ENCODE assay signal across 6 cellular contexts in the genomic region with DNA sequence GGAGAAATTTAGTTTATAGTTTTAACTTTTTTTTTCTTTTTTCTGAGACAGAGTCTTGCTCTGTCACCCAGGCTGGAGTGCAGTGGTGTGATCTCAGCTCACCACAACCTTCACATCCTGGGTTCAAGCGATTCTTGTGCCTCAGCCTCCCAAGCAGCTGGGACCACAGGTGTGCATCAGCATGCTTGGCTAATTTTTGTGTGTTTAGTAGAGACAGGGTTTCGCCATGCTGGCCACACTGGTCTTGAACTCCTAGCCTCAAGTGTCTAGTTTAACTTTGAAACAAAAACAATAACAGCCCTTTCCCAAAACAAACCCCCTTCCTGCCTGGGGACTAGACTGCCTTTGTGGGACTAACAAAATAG. TPM values are rescaled to one million over a fixed set of nuclear protein-coding genes. Genes with fewer than 3 reads are reported as not detected.
A peak's percentile ranks its signal among the peaks of the same experiment; 100 is the strongest.
DNase-seq lines count a peak whose midpoint lies in the region; ATAC-seq, FAIRE-seq and TF ChIP-seq lines count a peak whose summit lies in the region.
"Not testable (repeated sequence)": the region's sequence is repeated elsewhere in the genome, so short reads cannot be mapped to it uniquely, and the experiment has no call there.

No MANE protein-coding gene starts in this region.

- peak; percentile 33; the same call in 2 of the 3 replicates for ATAC-seq in DND-41 (ENCODE audit: insufficient read depth, low read depth)
- not testable (repeated sequence) for ATAC-seq in K562

- POLR2A ChIA-PET in K562 (lab: Yijun Ruan, JAX): not testable (repeated sequence)

- not testable (repeated sequence) for H3K27ac ChIP-seq in BLaER1; DND-41 (ENCODE audit: low read length); K562 (ENCODE audit: extremely low read depth, low read depth, low read length)
- H3K27ac ChIP-seq in KMS-11: peak overlapping the region; percentile 18; the same call in 1 of the 2 replicates

- not testable (repeated sequence) for TF ChIP-seq EP300 in K562 (IDR thresholded peaks at IDR 0.05; ENCODE audit: low read length)

- in situ Hi-C loops in K562 (cut with MboI): loop anchor here (10.0 kb wide), 1 partner anchor 288 kb away; no protein-coding TSS in a partner anchor

- not testable (repeated sequence) for TF ChIP-seq POLR2A in K562 (conservative IDR thresholded peaks at IDR 0.05)

- H3K36me3 ChIP-seq in BLaER1; DND-41 (ENCODE audit: insufficient read depth, low read length); KMS-11 (ENCODE audit: insufficient read depth); K562 (ENCODE audit: control insufficient read depth, insufficient read depth, low read length): not testable (repeated sequence)

- BruUV-seq in K562 (replicated peaks; lab: Mats Ljungman, UMichigan): not testable (repeated sequence)

- not testable (repeated sequence) for H3K4me3 ChIP-seq in BLaER1; DND-41 (ENCODE audit: low read depth in 1 of 2, low read length in 2 of 2); KMS-11 (IDR thresholded peaks at IDR 0.05; ENCODE audit: insufficient read depth, low read depth, low read length); K562

- DNase-seq in DND-41: peak; percentile 27
- peak; percentile 13 for DNase-seq in NK-92 treated with Interleukin-12 subunit alpha and Interleukin-12 subunit beta, amount 100 ng/mL, for 24 hours (lab: John Stamatoyannopoulos, UW)
- peak; percentile 63 for DNase-seq in OCI-M1 (lab: John Stamatoyannopoulos, UW)
- DNase-seq in K562 (ENCODE audit: extremely low read depth in 1 of 4, low spot score in 3 of 4): not testable (repeated sequence)

- peaks cover 32% of the 10 kb centered on the region for H3K4me1 ChIP-seq in BLaER1
- not testable (repeated sequence) for H3K4me1 ChIP-seq in DND-41 (ENCODE audit: insufficient read depth, low read length)
- H3K4me1 ChIP-seq in KMS-11 (ENCODE audit: low read depth, poor library complexity, severe bottlenecking): peaks cover 30% of the 10 kb centered on the region
- peaks cover 3 to 14% of the 10 kb centered on the region in 2 experiments; a peak in 4 of 5 replicates for H3K4me1 ChIP-seq in K562 (replicated peaks in 1 of 2; ENCODE audit: control insufficient read depth in 2 of 2, insufficient read depth in 2 of 2, low read length in 2 of 2)

- H3K9me3 ChIP-seq in BLaER1: peaks cover 18% of the 10 kb centered on the region
- not testable (repeated sequence) for H3K9me3 ChIP-seq in DND-41 (ENCODE audit: insufficient read depth, low read length, severe bottlenecking); K562 (replicated peaks; ENCODE audit: control insufficient read depth, insufficient read depth, low read depth, low read length)

- TF ChIP-seq CTCF in DND-41 (IDR thresholded peaks at IDR 0.05; ENCODE audit: borderline replicate concordance, extremely low read depth, low read length, poor library complexity, severe bottlenecking); KMS-11 (conservative IDR thresholded peaks at IDR 0.05; ENCODE audit: low read depth, low read length); K562 (IDR thresholded peaks at IDR 0.05 in 2 of 3, conservative IDR thresholded peaks at IDR 0.05 in 1 of 3; ENCODE audit: insufficient read depth in 2 of 3, low read depth in 1 of 3, low read length in 3 of 3): not testable (repeated sequence)

- H3K9me1 ChIP-seq in K562 (ENCODE audit: control insufficient read depth, insufficient read depth, low read length): not testable (repeated sequence)

- H3K4me2 ChIP-seq in BLaER1: peak overlapping the region; percentile 32; the same call in 1 of the 2 replicates
- not testable (repeated sequence) for H3K4me2 ChIP-seq in DND-41 (ENCODE audit: insufficient read depth, low read length); K562 (ENCODE audit: insufficient read depth, low read length)
- peak overlapping the region; percentile 14; the same call in 1 of the 2 replicates for H3K4me2 ChIP-seq in KMS-11

- not testable (repeated sequence) for H4K20me1 ChIP-seq in BLaER1; DND-41 (ENCODE audit: insufficient read depth, low read length); KMS-11 (ENCODE audit: insufficient read depth); K562 (replicated peaks; ENCODE audit: control insufficient read depth, insufficient read depth, low read length)

- WGBS in K562 (ENCODE audit: insufficient coverage, low coverage, missing lambda C conversion rate): 53% methylated on average over 2 of the region's 2 CpGs

- H3K79me2 ChIP-seq in DND-41 (ENCODE audit: insufficient read depth, low read length); KMS-11 (ENCODE audit: insufficient read depth, low read depth); K562 (ENCODE audit: control insufficient read depth, insufficient read depth, low read length): not testable (repeated sequence)

- not testable (repeated sequence) for FAIRE-seq in K562 (lab: Jason Lieb, UNC)

- CTCF ChIA-PET in K562 (lab: Yijun Ruan, JAX; ENCODE audit: low intra/inter-chr PET ratio): not testable (repeated sequence)

- not testable (repeated sequence) for H3K27me3 ChIP-seq in BLaER1; DND-41 (ENCODE audit: insufficient read depth, low read length, poor library complexity); KMS-11 (ENCODE audit: insufficient read depth, low read depth); K562 (ENCODE audit: control insufficient read depth in 2 of 2, insufficient read depth in 2 of 2, low read length in 2 of 2)

- intact Hi-C loops in K562 (cut with micrococcal nuclease): not testable (repeated sequence)

- H3K9ac ChIP-seq in BLaER1; DND-41 (ENCODE audit: low read depth, low read length); KMS-11; K562 (ENCODE audit: insufficient read depth in 1 of 2, low read depth in 2 of 2, low read length in 2 of 2): not testable (repeated sequence)

- not testable (repeated sequence) for TF ChIP-seq RAD21 in K562 (CRISPR knock-in tag; conservative IDR thresholded peaks at IDR 0.05 in 1 of 2, IDR thresholded peaks at IDR 0.05 in 1 of 2)

- H2AFZ ChIP-seq in DND-41 (ENCODE audit: low read depth, low read length): not testable (repeated sequence)
- H2AFZ ChIP-seq in KMS-11 (ENCODE audit: low read depth) (peak overlapping the region; percentile 20; the same call in 1 of the 2 replicates), K562 (ENCODE audit: low read depth, low read length) (peak overlapping the region; percentile 83; the same call in 1 of the 2 replicates)

TF ChIP-seq in K562, 482 proteins besides CTCF, POLR2A, EP300 and RAD21:
- not testable (repeated sequence) for TF ChIP-seq NR2C2 (CRISPR knock-in tag; IDR thresholded peaks at IDR 0.05)
- 0 out of 2 replicates have a peak, but pooled peaks have one; percentile 21 for TF ChIP-seq NR2C2 (tag; IDR thresholded peaks at IDR 0.05)

RNA-seq across cellular contexts. Expression of a gene that starts 35.0 kb away (rescaled TPM):
- 138 and 372 TPM in 2 replicates for total RNA-seq in K562 (2011; cell fraction: chromatin; rRNA removed; ENCODE audit: low replicate concordance)
- total RNA-seq in K562 (2011; cell fraction: nucleolus; rRNA removed): 46.2 and 68.8 TPM in 2 replicates
- 161 and 303 TPM in 2 replicates for total RNA-seq in K562 (2011; cell fraction: nucleoplasm; rRNA removed)
- total RNA-seq in K562 (2014; rRNA removed) (43.5 and 58.8 TPM in 2 replicates), K562 (2014; rRNA removed; fragmentation: Illumina TruSeq; extraction: Trizol) (83.4 and 88.1 TPM in 2 replicates), K562 (2015; rRNA removed; fragmentation: Illumina TruSeq; extraction: Trizol) (81.0 and 84.3 TPM in 2 replicates), K562 (2021) (73.3 and 76.6 TPM in 2 replicates)
- polyA plus RNA-seq in K562 (2011; rRNA removed) (98.3 and 111 TPM in 2 replicates), K562 (2014; fragmentation: Illumina TruSeq; extraction: Trizol) (63.3 and 84.4 TPM in 2 replicates), K562 (2014; fragmentation: Nextera tagmentation; extraction: Ambion mirVana) (10 to 100 TPM; 29.0 to 39.4 TPM), K562 (2014; rRNA removed) (38.5 and 44.3 TPM in 2 replicates)
- 48.3 and 64.7 TPM in 2 replicates for polyA plus RNA-seq in K562 (2011; cell fraction: cytosol; rRNA removed)
- polyA plus RNA-seq in K562 (2011; cell fraction: nucleus; rRNA removed): 81.2 and 132 TPM in 2 replicates
- 36.8 and 45.9 TPM in 2 replicates for polyA plus RNA-seq in K562 (2012)
- 151 and 190 TPM in 2 replicates for polyA minus RNA-seq in K562 (2011; rRNA and poly(A)+ RNA removed)
- 45.4 and 47.5 TPM in 2 replicates for polyA minus RNA-seq in K562 (2011; cell fraction: cytosol; rRNA and poly(A)+ RNA removed)
- 68.1 and 142 TPM in 2 replicates for polyA minus RNA-seq in K562 (2011; cell fraction: nucleus; rRNA and poly(A)+ RNA removed)
